ENCODE assay signal across 15 cellular contexts in genomic region chr3:98875535-98875934, GRCh38.
"Had no signal": no experiment of that assay in that cellular context is flagged by ENCODE, and none has a peak within 500 bp of the region (broad histone marks: within the 10 kb centered on the region; RNA-seq: fewer than 3 reads in every experiment).

No MANE protein-coding gene starts in this region.

- H3K4me3 ChIP-seq: gastroesophageal sphincter, ovary, thoracic aorta had no signal

- H3K27ac ChIP-seq: brain microvascular endothelial cell, gastroesophageal sphincter, ovary, thoracic aorta had no signal

- H3K36me3 ChIP-seq: ovary had no signal

- H3K27ac Mint-ChIP-seq: activated CD4-positive, alpha-beta T cell treated with anti-CD3 and anti-CD28 coated beads, Interleukin-2, amount 10 ng/mL, durations not matched to agents 7 days and 5 days; activated naive CD4-positive, alpha-beta T cell treated with anti-CD3 and anti-CD28 coated beads, Interleukin-2, amount 50 U/mL, for 24 hours; activated T-helper 17 cell treated with anti-CD3 and anti-CD28 coated beads, Interleukin-2, amount 50 U/mL, for 72 hours; memory B cell; stimulated activated naive CD8-positive, alpha-beta T cell treated with anti-CD3 and anti-CD28 coated beads, Interleukin-15, amount 100 ng/mL, for 72 hours had no signal

- H3K9me3 ChIP-seq: gastroesophageal sphincter, ovary, thoracic aorta had no signal

- H3K4me1 ChIP-seq: gastroesophageal sphincter had no signal

- H3K27me3 ChIP-seq: brain microvascular endothelial cell, gastroesophageal sphincter, ovary had no signal

- ATAC-seq: activated T-helper 17 cell treated with anti-CD3 and anti-CD28 coated beads, Interleukin-2, amount 50 U/mL, for 72 hours; gastroesophageal sphincter; left lobe of liver; stimulated activated naive CD8-positive, alpha-beta T cell treated with anti-CD3 and anti-CD28 coated beads, Interleukin-15, amount 100 ng/mL, for 72 hours had no signal

- DNase-seq: activated CD4-positive, alpha-beta T cell treated with anti-CD3 and anti-CD28 coated beads, Interleukin-2, amount 10 ng/mL, durations not matched to agents 7 days and 5 days; activated T-cell treated with anti-CD3 and anti-CD28 coated beads for 4 hours; amniotic stem cell; brain microvascular endothelial cell; islet precursor cell; ovary; stimulated activated CD4-positive, alpha-beta T cell treated with anti-CD3 and anti-CD28 coated beads, Interleukin-4, amount 100 ng/mL, for 4 hours; stimulated activated naive CD8-positive, alpha-beta T cell treated with anti-CD3 and anti-CD28 coated beads, Interleukin-15, amount 100 ng/mL, for 72 hours; T-helper 9 cell had no signal

- H3K4me3 Mint-ChIP-seq: activated CD4-positive, alpha-beta T cell treated with anti-CD3 and anti-CD28 coated beads, Interleukin-2, amount 10 ng/mL, durations not matched to agents 7 days and 5 days; activated naive CD4-positive, alpha-beta T cell treated with anti-CD3 and anti-CD28 coated beads, Interleukin-2, amount 50 U/mL, for 24 hours; activated T-helper 17 cell treated with anti-CD3 and anti-CD28 coated beads, Interleukin-2, amount 50 U/mL, for 72 hours; memory B cell; stimulated activated naive CD8-positive, alpha-beta T cell treated with anti-CD3 and anti-CD28 coated beads, Interleukin-15, amount 100 ng/mL, for 72 hours had no signal

- H3K4me1 Mint-ChIP-seq: activated naive CD4-positive, alpha-beta T cell treated with anti-CD3 and anti-CD28 coated beads, Interleukin-2, amount 50 U/mL, for 24 hours; activated T-helper 17 cell treated with anti-CD3 and anti-CD28 coated beads, Interleukin-2, amount 50 U/mL, for 72 hours; memory B cell had no signal

- H3K9me3 Mint-ChIP-seq: activated naive CD4-positive, alpha-beta T cell treated with anti-CD3 and anti-CD28 coated beads, Interleukin-2, amount 50 U/mL, for 24 hours; activated T-helper 17 cell treated with anti-CD3 and anti-CD28 coated beads, Interleukin-2, amount 50 U/mL, for 72 hours; stimulated activated naive CD8-positive, alpha-beta T cell treated with anti-CD3 and anti-CD28 coated beads, Interleukin-15, amount 100 ng/mL, for 72 hours had no signal

- H3K27me3 Mint-ChIP-seq: activated CD4-positive, alpha-beta T cell treated with anti-CD3 and anti-CD28 coated beads, Interleukin-2, amount 10 ng/mL, durations not matched to agents 7 days and 5 days; activated naive CD4-positive, alpha-beta T cell treated with anti-CD3 and anti-CD28 coated beads, Interleukin-2, amount 50 U/mL, for 24 hours; stimulated activated naive CD8-positive, alpha-beta T cell treated with anti-CD3 and anti-CD28 coated beads, Interleukin-15, amount 100 ng/mL, for 72 hours had no signal
